ENCODE assay signal across 11 cellular contexts in genomic region chr14:73888460-73888725, GRCh38. TPM values are rescaled to one million over a fixed set of nuclear protein-coding genes. Genes with fewer than 3 reads are reported as not detected.
DNase-seq lines count a peak whose midpoint lies in the region; ATAC-seq, FAIRE-seq and TF ChIP-seq lines count a peak whose summit lies in the region.
"Had no signal": no experiment of that assay in that cellular context is flagged by ENCODE, and none has a peak within 500 bp of the region (broad histone marks: within the 10 kb centered on the region; RNA-seq: fewer than 3 reads in every experiment).

No MANE protein-coding gene starts in this region.

- WGBS in tibial nerve, 2 donors = 33 to 41% methylated on average over 3 of the region's 3 CpGs

- peaks cover 36 to 65% (median 57%) of the 10 kb centered on the region in 11 experiments; a peak in 21 of 22 replicates for H4K20me1 ChIP-seq in BLaER1 treated with 17β-estradiol and CSF1 and Interleukin-3, amounts not matched to agents 10 nM and 100 nM
- peaks cover 41% of the 10 kb centered on the region for H4K20me1 ChIP-seq in astrocyte (ENCODE audit: insufficient read depth, low read length)

- FAIRE-seq in astrocyte (lab: Jason Lieb, UNC) = no peak
- FAIRE-seq: GM12892 had no signal

- no peaks in the 10 kb centered on the region for H3K9me3 ChIP-seq in BLaER1 treated with 17β-estradiol and CSF1 and Interleukin-3, amounts not matched to agents 10 nM and 100 nM (replicated peaks in 1 of 11)
- H3K9me3 ChIP-seq in astrocyte (ENCODE audit: insufficient read depth, low read depth, low read length) = no peaks in the 10 kb centered on the region
- H3K9me3 ChIP-seq in tibial nerve = no peaks in the 10 kb centered on the region

- H3K27me3 ChIP-seq in BLaER1 treated with 17β-estradiol and CSF1 and Interleukin-3, amounts not matched to agents 10 nM and 100 nM = no peaks in the 10 kb centered on the region
- H3K27me3 ChIP-seq in astrocyte (ENCODE audit: insufficient read depth, low read length) (no peaks in the 10 kb centered on the region), tibial nerve (no peaks in the 10 kb centered on the region)

- TF ChIP-seq CTCF in HFFc6 (IDR thresholded peaks at IDR 0.05) (no peak), astrocyte (IDR thresholded peaks at IDR 0.05; ENCODE audit: insufficient read depth, low read depth, low read length) (no peak), mesothelial cell of epicardium (IDR thresholded peaks at IDR 0.05; ENCODE audit: unreplicated experiment) (no peak), tibial nerve (IDR thresholded peaks at IDR 0.05) (no peak)

- H3K4me1 Mint-ChIP-seq in HFFc6 (ENCODE audit: low read depth) (peaks cover 59% of the 10 kb centered on the region), astrocyte (ENCODE audit: low read depth, unreplicated experiment) (peaks cover 22% of the 10 kb centered on the region), mesothelial cell of epicardium (peaks cover 37% of the 10 kb centered on the region)

- DNase-seq in HFFc6 (no peak), astrocyte (ENCODE audit: low read depth) (peak; percentile 11), mesothelial cell of epicardium (ENCODE audit: low spot score in 2 of 2, unreplicated experiment in 2 of 2) (no peak), cortex of kidney (lab: John Stamatoyannopoulos, UW) (no peak), tibial nerve (ENCODE audit: low spot score in 2 of 2) (no peak)
- DNase-seq: NCI-H2107; stimulated activated CD4-positive, alpha-beta T cell treated with anti-CD3 and anti-CD28 coated beads, Interleukin-2, amount 100 ng/mL, for 48 hours had no signal

- peaks cover 28 to 44% (median 35%) of the 10 kb centered on the region in 10 experiments for H3K4me1 ChIP-seq in BLaER1 treated with 17β-estradiol and CSF1 and Interleukin-3, amounts not matched to agents 10 nM and 100 nM
- peaks cover 13% of the 10 kb centered on the region for H3K4me1 ChIP-seq in astrocyte (ENCODE audit: insufficient read depth, low read length)
- peaks cover 0 to 44% (median 18%) of the 10 kb centered on the region in 4 donors for H3K4me1 ChIP-seq in tibial nerve

- H3K4me3 ChIP-seq in BLaER1 treated with 17β-estradiol and CSF1 and Interleukin-3, amounts not matched to agents 10 nM and 100 nM = peak overlapping the region; percentile 74 to 97 (median 91); a peak in 15 of 20 replicates
- H3K4me3 ChIP-seq in astrocyte (ENCODE audit: insufficient read depth, low read depth, low read length) (peak overlapping the region; percentile 72), tibial nerve (peak overlapping the region in 1 of 4 donors; percentile 96)

- H3K27ac Mint-ChIP-seq in HFFc6 (peak overlapping the region; percentile 98), astrocyte (ENCODE audit: unreplicated experiment) (no peak overlapping the region), mesothelial cell of epicardium (peak overlapping the region; percentile 99)

- H3K27ac ChIP-seq in BLaER1 treated with 17β-estradiol and CSF1 and Interleukin-3, amounts not matched to agents 10 nM and 100 nM = peak overlapping the region in 1 of 11 experiments; percentile 94; a peak in 1 of 22 replicates
- H3K27ac ChIP-seq in astrocyte (ENCODE audit: low read depth, low read length) (peak overlapping the region; percentile 2), tibial nerve (peak overlapping the region in 1 of 4 donors; percentile 99)

- peak overlapping the region; percentile 87 to 96 (median 92); a peak in 12 of 22 replicates for H3K9ac ChIP-seq in BLaER1 treated with 17β-estradiol and CSF1 and Interleukin-3, amounts not matched to agents 10 nM and 100 nM
- peak overlapping the region; percentile 96 for H3K9ac ChIP-seq in astrocyte (ENCODE audit: low read length)

- peaks cover 81% of the 10 kb centered on the region for H3K79me2 ChIP-seq in astrocyte (ENCODE audit: insufficient read depth, low read length)

- no peaks in the 10 kb centered on the region for H3K27me3 Mint-ChIP-seq in HFFc6 (ENCODE audit: insufficient read depth)
- no peaks in the 10 kb centered on the region for H3K27me3 Mint-ChIP-seq in astrocyte (ENCODE audit: low read depth, unreplicated experiment)
- H3K27me3 Mint-ChIP-seq in mesothelial cell of epicardium (ENCODE audit: low read depth) = no peaks in the 10 kb centered on the region

- ATAC-seq in HG03521 (IDR thresholded peaks at IDR 0.05; ENCODE audit: unreplicated experiment) = no peak
- no peak for ATAC-seq in GM18873 (IDR thresholded peaks at IDR 0.05; ENCODE audit: low FRiP score, unreplicated experiment)

- no peak for TF ChIP-seq POLR2A in tibial nerve (IDR thresholded peaks at IDR 0.05)

- TF ChIP-seq EP300 in tibial nerve (IDR thresholded peaks at IDR 0.05) = no peak

- no peak overlapping the region for H2AFZ ChIP-seq in astrocyte (ENCODE audit: low read depth, low read length)

- H3K4me2 ChIP-seq in BLaER1 treated with 17β-estradiol and CSF1 and Interleukin-3, amounts not matched to agents 10 nM and 100 nM = peak overlapping the region; percentile 71 to 98 (median 83)
- peak overlapping the region; percentile 80 for H3K4me2 ChIP-seq in astrocyte (ENCODE audit: low read length)

- H3K9me3 Mint-ChIP-seq in HFFc6 = no peaks in the 10 kb centered on the region
- H3K9me3 Mint-ChIP-seq in astrocyte (ENCODE audit: unreplicated experiment) = no peaks in the 10 kb centered on the region
- no peaks in the 10 kb centered on the region for H3K9me3 Mint-ChIP-seq in mesothelial cell of epicardium

- H3K4me3 Mint-ChIP-seq in HFFc6 = peak overlapping the region; percentile 87
- peak overlapping the region; percentile 95 for H3K4me3 Mint-ChIP-seq in astrocyte (ENCODE audit: unreplicated experiment)
- peak overlapping the region; percentile 95 for H3K4me3 Mint-ChIP-seq in mesothelial cell of epicardium

- H3K36me3 Mint-ChIP-seq in HFFc6 (ENCODE audit: low read depth) = peaks cover 8% of the 10 kb centered on the region; the same call in 1 of the 2 replicates
- no peaks in the 10 kb centered on the region for H3K36me3 Mint-ChIP-seq in astrocyte (ENCODE audit: low read depth, unreplicated experiment)
- H3K36me3 Mint-ChIP-seq in mesothelial cell of epicardium = peaks cover 4% of the 10 kb centered on the region

- peaks cover 20 to 34% (median 24%) of the 10 kb centered on the region in 11 experiments; a peak in 21 of 22 replicates for H3K36me3 ChIP-seq in BLaER1 treated with 17β-estradiol and CSF1 and Interleukin-3, amounts not matched to agents 10 nM and 100 nM
- H3K36me3 ChIP-seq in astrocyte (ENCODE audit: insufficient read depth, low read length) (peaks cover 6% of the 10 kb centered on the region), tibial nerve (peaks cover 0 to 10% (median 0%) of the 10 kb centered on the region in 3 donors)

RNA-seq across cellular contexts. Expression of gene ZNF410, which starts 1.7 kb away (rescaled TPM):
- 10 to 100 TPM; 31.5 to 42.5 (median 35.0) TPM for total RNA-seq in HFFc6 (2021; fragmentation: NEBNext Ultra II Directional; extraction: Animal tissue kit (Norgen Biotek cat#: 25700))
- total RNA-seq in astrocyte (38.7 and 42.9 TPM in 2 replicates), mesothelial cell of epicardium (49.6 to 53.7 TPM (median 51.7 TPM) in 3 replicates), tibial nerve (10 to 100 TPM; 42.0 to 49.8 (median 46.8) TPM)

RNA-seq across cellular contexts. Expression of gene PTGR2, which starts 36.8 kb away (rescaled TPM):
- total RNA-seq in HFFc6 (2021; fragmentation: NEBNext Ultra II Directional; extraction: Animal tissue kit (Norgen Biotek cat#: 25700)) = 1 to 10 TPM; 4.2 to 7.5 (median 6.4) TPM
- total RNA-seq in astrocyte (5.8 and 7.0 TPM in 2 replicates), mesothelial cell of epicardium (12.4 to 14.5 TPM (median 14.0 TPM) in 3 replicates), tibial nerve (10 to 100 TPM in 1 of 4 donors, 1 to 10 TPM in 3; 6.3 to 12.9 (median 9.0) TPM)
